In genomic region chr2:24761866-24762265, GRCh38 we compare ENCODE assay signal across 25 cellular contexts. TPM values are rescaled to one million over a fixed set of nuclear protein-coding genes. Genes with fewer than 3 reads are reported as not detected.
A peak's percentile ranks its signal among the peaks of the same experiment; 100 is the strongest.
DNase-seq lines count a peak whose midpoint lies in the region; ATAC-seq, FAIRE-seq and TF ChIP-seq lines count a peak whose summit lies in the region.
"Had no signal": no experiment of that assay in that cellular context is flagged by ENCODE, and none has a peak within 500 bp of the region (broad histone marks: within the 10 kb centered on the region; RNA-seq: fewer than 3 reads in every experiment).

No MANE protein-coding gene starts in this region.

- H3K4ac ChIP-seq in IMR-90 (ENCODE audit: low read depth, low read length), result no peak overlapping the region

- H3K23ac ChIP-seq in IMR-90 (ENCODE audit: low read depth, low read length), result no peak overlapping the region

- H2BK5ac ChIP-seq in IMR-90 (ENCODE audit: low read depth, low read length, poor library complexity, severe bottlenecking), result no peak overlapping the region

- no peak overlapping the region for H3K27ac Mint-ChIP-seq in neural progenitor cell
- H3K27ac Mint-ChIP-seq in stimulated activated naive CD8-positive, alpha-beta T cell treated with anti-CD3 and anti-CD28 coated beads, Interleukin-15, amount 100 ng/mL, for 72 hours, result no peak overlapping the region
- H3K27ac Mint-ChIP-seq: B cell, CD14-positive monocyte had no signal

- no peaks in the 10 kb centered on the region for H3K27me3 ChIP-seq in IMR-90 (ENCODE audit: control insufficient read depth, insufficient read depth, low read length)
- H3K27me3 ChIP-seq in bronchial epithelial cell (ENCODE audit: control insufficient read depth, insufficient read depth, low read length), result no peaks in the 10 kb centered on the region
- no peaks in the 10 kb centered on the region for H3K27me3 ChIP-seq in neural progenitor cell
- no peaks in the 10 kb centered on the region for H3K27me3 ChIP-seq in breast epithelium
- H3K27me3 ChIP-seq: MG63 had no signal

- H3K79me1 ChIP-seq in IMR-90 (ENCODE audit: low read depth in 1 of 2, low read length in 2 of 2), result no peaks in the 10 kb centered on the region

- no peak overlapping the region for H3K4me3 ChIP-seq in IMR-90 (ENCODE audit: insufficient read depth, low read depth, low read length)
- no peak overlapping the region for H3K4me3 ChIP-seq in bronchial epithelial cell (ENCODE audit: low read depth, low read length)
- no peak overlapping the region for H3K4me3 ChIP-seq in neural progenitor cell
- H3K4me3 ChIP-seq in breast epithelium, result no peak overlapping the region
- H3K4me3 ChIP-seq: MG63 had no signal

- no peak overlapping the region for H2BK20ac ChIP-seq in IMR-90 (ENCODE audit: low read depth, low read length)

- H3K4me2 ChIP-seq in IMR-90 (ENCODE audit: low read depth, low read length) (no peak overlapping the region; the same call in 1 of the 2 replicates), neural progenitor cell (peak overlapping the region; percentile 6)

- H3K27me3 Mint-ChIP-seq in neural progenitor cell (ENCODE audit: insufficient read depth, low read depth), result no peaks in the 10 kb centered on the region
- H3K27me3 Mint-ChIP-seq in stimulated activated naive CD8-positive, alpha-beta T cell treated with anti-CD3 and anti-CD28 coated beads, Interleukin-15, amount 100 ng/mL, for 72 hours, result no peaks in the 10 kb centered on the region
- H3K27me3 Mint-ChIP-seq: B cell; CD8-positive, alpha-beta memory T cell had no signal

- no peak for TF ChIP-seq RAD21 in IMR-90 (IDR thresholded peaks at IDR 0.05; ENCODE audit: low read length)

- CTCF ChIA-PET in IMR-90 (lab: Yijun Ruan, JAX), result no interaction called here

- H3K9me3 ChIP-seq in IMR-90 (ENCODE audit: control insufficient read depth, insufficient read depth, low read length) (no peaks in the 10 kb centered on the region), neural progenitor cell (ENCODE audit: low read depth) (no peaks in the 10 kb centered on the region), breast epithelium (no peaks in the 10 kb centered on the region)
- H3K9me3 ChIP-seq: MG63 had no signal

- H3K4me1 Mint-ChIP-seq in neural progenitor cell, result peaks cover 9% of the 10 kb centered on the region
- peaks cover 9% of the 10 kb centered on the region for H3K4me1 Mint-ChIP-seq in stimulated activated naive CD8-positive, alpha-beta T cell treated with anti-CD3 and anti-CD28 coated beads, Interleukin-15, amount 100 ng/mL, for 72 hours
- H3K4me1 Mint-ChIP-seq: B cell, CD14-positive monocyte had no signal

- no peak overlapping the region for H4K8ac ChIP-seq in IMR-90 (ENCODE audit: low read depth in 2 of 2, low read length in 2 of 2)

- dilution Hi-C loops in IMR-90 (cut with HindIII; ENCODE audit: low sequenced_read_pairs, unreplicated experiment), result no loop called here

- peak; percentile 8 for DNase-seq in NCI-H146 (lab: John Stamatoyannopoulos, UW)
- DNase-seq in NCI-H146 treated with DMSO at 0.1 percent for 48 hours (lab: John Stamatoyannopoulos, UW; ENCODE audit: unreplicated experiment), result no peak
- DNase-seq in IMR-90, result no peak
- DNase-seq in bronchial epithelial cell (ENCODE audit: low read depth), result no peak
- DNase-seq in neural progenitor cell (ENCODE audit: low spot score), result peak; percentile 56
- no peak for DNase-seq in breast epithelium (ENCODE audit: low spot score in 2 of 2)
- no peak for DNase-seq in EL
- no peak for DNase-seq in stimulated activated naive CD8-positive, alpha-beta T cell treated with anti-CD3 and anti-CD28 coated beads, Interleukin-15, amount 100 ng/mL, for 72 hours
- DNase-seq: CD8-positive, alpha-beta memory T cell; DMS153; KBM-7; MG63; NCI-H1417; NCI-H187; NCI-H2081 treated with DMSO at 0.1 percent for 48 hours; NCI-H748 treated with DMSO at 0.1 percent for 48 hours; NK-92 treated with Interleukin-12 subunit alpha and Interleukin-12 subunit beta, amount 100 ng/mL, for 24 hours; RPMI8226; SHP77 treated with DMSO at 0.1 percent for 48 hours had no signal

- H2BK15ac ChIP-seq in IMR-90 (ENCODE audit: low read depth, low read length), result no peak overlapping the region

- peaks cover 23% of the 10 kb centered on the region for H3K36me3 Mint-ChIP-seq in neural progenitor cell

- H3K4me3 Mint-ChIP-seq in neural progenitor cell, result no peak overlapping the region
- H3K4me3 Mint-ChIP-seq in stimulated activated naive CD8-positive, alpha-beta T cell treated with anti-CD3 and anti-CD28 coated beads, Interleukin-15, amount 100 ng/mL, for 72 hours, result no peak overlapping the region
- H3K4me3 Mint-ChIP-seq: B cell; CD14-positive monocyte; CD8-positive, alpha-beta memory T cell had no signal

- H3F3A ChIP-seq in neural progenitor cell (ENCODE audit: low read depth), result peaks cover 5% of the 10 kb centered on the region

- H2AK5ac ChIP-seq in IMR-90 (ENCODE audit: low read depth, low read length), result no peak overlapping the region

- H3K9me3 Mint-ChIP-seq in neural progenitor cell, result no peaks in the 10 kb centered on the region
- no peaks in the 10 kb centered on the region for H3K9me3 Mint-ChIP-seq in stimulated activated naive CD8-positive, alpha-beta T cell treated with anti-CD3 and anti-CD28 coated beads, Interleukin-15, amount 100 ng/mL, for 72 hours
- H3K9me3 Mint-ChIP-seq: CD14-positive monocyte; CD8-positive, alpha-beta memory T cell had no signal

- TF ChIP-seq POLR2A in IMR-90 (IDR thresholded peaks at IDR 0.05; ENCODE audit: low read depth, low read length), result no peak
- TF ChIP-seq POLR2A in breast epithelium (IDR thresholded peaks at IDR 0.05), result no peak

- no peak overlapping the region for H3K18ac ChIP-seq in IMR-90 (ENCODE audit: low read depth, low read length)

- POLR2A ChIA-PET in IMR-90 (lab: Charles Lee; ENCODE audit: unreplicated experiment), result interaction anchor here (1.5 kb wide), 1 partner anchor 31 kb away, joined by 5 read pairs; no protein-coding TSS in a partner anchor

- H4K5ac ChIP-seq in IMR-90 (ENCODE audit: low read depth, low read length), result no peak overlapping the region

- H3K4me1 ChIP-seq in IMR-90 (ENCODE audit: control insufficient read depth, insufficient read depth, low read length) (peaks cover 6% of the 10 kb centered on the region), neural progenitor cell (peaks cover 11% of the 10 kb centered on the region), breast epithelium (no peaks in the 10 kb centered on the region)

- no peak overlapping the region for H3K9ac ChIP-seq in IMR-90 (ENCODE audit: low read depth, low read length)
- no peak overlapping the region for H3K9ac ChIP-seq in neural progenitor cell

- H3K36me3 ChIP-seq in IMR-90 (ENCODE audit: control insufficient read depth, insufficient read depth, low read length), result peaks cover 9% of the 10 kb centered on the region
- H3K36me3 ChIP-seq in bronchial epithelial cell (ENCODE audit: control insufficient read depth, insufficient read depth, low read length), result peaks cover 3% of the 10 kb centered on the region
- H3K36me3 ChIP-seq in neural progenitor cell, result no peaks in the 10 kb centered on the region
- peaks cover 3% of the 10 kb centered on the region for H3K36me3 ChIP-seq in breast epithelium
- H3K36me3 ChIP-seq: MG63 had no signal

- no TSS peak for BruUV-seq in IMR-90 (replicated peaks; lab: Mats Ljungman, UMichigan)

- peak overlapping the region; percentile 5; the same call in 1 of the 2 replicates for H3K14ac ChIP-seq in IMR-90 (replicated peaks; ENCODE audit: low read depth, low read length)

- intact Hi-C loops in IMR-90 (cut with micrococcal nuclease), result no loop called here
- intact Hi-C loops in breast epithelium (cut with DNase I; ENCODE audit: low total_unique reads), result no loop called here

- TF ChIP-seq CTCF in IMR-90 (conservative IDR thresholded peaks at IDR 0.05; ENCODE audit: low read depth, low read length) (no peak), bronchial epithelial cell (IDR thresholded peaks at IDR 0.05; ENCODE audit: insufficient read depth, low read length, severe bottlenecking) (no peak), neural progenitor cell (IDR thresholded peaks at IDR 0.05) (no peak), breast epithelium (IDR thresholded peaks at IDR 0.05) (no peak)

- no peak overlapping the region for H3K56ac ChIP-seq in IMR-90 (ENCODE audit: extremely low read depth, insufficient read depth, low read length)

- no peak overlapping the region for H2BK120ac ChIP-seq in IMR-90 (ENCODE audit: low read depth, low read length)

- H2AFZ ChIP-seq in IMR-90 (replicated peaks; ENCODE audit: low read length, poor library complexity) (no peak overlapping the region), neural progenitor cell (replicated peaks) (no peak overlapping the region)

- no peaks in the 10 kb centered on the region for H4K20me1 ChIP-seq in IMR-90 (ENCODE audit: insufficient read depth, low read length)
- no peaks in the 10 kb centered on the region for H4K20me1 ChIP-seq in neural progenitor cell (ENCODE audit: low read depth)

- no peak overlapping the region for H2AK9ac ChIP-seq in IMR-90 (replicated peaks; ENCODE audit: low read depth, low read length, poor library complexity)

- H3K79me2 ChIP-seq in neural progenitor cell (ENCODE audit: low read depth), result no peaks in the 10 kb centered on the region

- no peak overlapping the region for H3K27ac ChIP-seq in IMR-90 (ENCODE audit: insufficient read depth, low read length)
- H3K27ac ChIP-seq in neural progenitor cell, result no peak overlapping the region
- no peak overlapping the region for H3K27ac ChIP-seq in breast epithelium
- H3K27ac ChIP-seq: 22Rv1 had no signal

- in situ Hi-C loops in IMR-90 (cut with MboI; ENCODE audit: low sequenced_read_pairs), result no loop called here

- peaks cover 6% of the 10 kb centered on the region; the same call in 1 of the 2 replicates for H3K9me1 ChIP-seq in IMR-90 (ENCODE audit: insufficient read depth, low read length)

- no peak for ATAC-seq in IMR-90 (ENCODE audit: low read depth)
- no peak for ATAC-seq in stimulated activated naive CD8-positive, alpha-beta T cell treated with anti-CD3 and anti-CD28 coated beads, Interleukin-15, amount 100 ng/mL, for 72 hours

- no peak overlapping the region for H4K91ac ChIP-seq in IMR-90 (ENCODE audit: insufficient read depth, low read depth, low read length)

- peak; percentile 23 for FAIRE-seq in bronchial epithelial cell (lab: Jason Lieb, UNC)
- FAIRE-seq: GM18507, H54, HTR-8/SVneo had no signal

- WGBS in IMR-90 (ENCODE audit: extremely low coverage in 2 of 2, insufficient read length in 1 of 2), 2 experiments, result no CpG with 5 or more reads among the region's 5 CpGs

RNA-seq across cellular contexts. Expression of gene PTRHD1, which starts 31.3 kb away (rescaled TPM):
- total RNA-seq in IMR-90 (2012; rRNA removed), result 11.7 and 17.2 TPM in 2 replicates
- 30.9 and 40.2 TPM in 2 replicates for polyA plus RNA-seq in IMR-90 (2012; rRNA removed)
- polyA plus RNA-seq in IMR-90 (2012; cell fraction: cytosol; rRNA removed), result 36.0 and 59.4 TPM in 2 replicates
- polyA plus RNA-seq in IMR-90 (2012; cell fraction: nucleus; rRNA removed; ENCODE audit: low replicate concordance), result 10.1 and 10.7 TPM in 2 replicates
- 11.8 and 13.8 TPM in 2 replicates for total RNA-seq in bronchial epithelial cell
- 41.6 and 59.5 TPM in 2 replicates for total RNA-seq in neural progenitor cell (ENCODE audit: low replicate concordance)
- 10 to 100 TPM; 19.3 to 38.8 (median 37.9) TPM for total RNA-seq in breast epithelium

RNA-seq across cellular contexts. Expression of gene CENPO, which starts 31.4 kb away (rescaled TPM):
- 24.2 and 27.2 TPM in 2 replicates for total RNA-seq in IMR-90 (2012; rRNA removed)
- polyA plus RNA-seq in IMR-90 (2012; rRNA removed), result 20.1 and 21.7 TPM in 2 replicates
- 8.6 and 12.2 TPM in 2 replicates for polyA plus RNA-seq in IMR-90 (2012; cell fraction: cytosol; rRNA removed)
- 21.5 and 31.5 TPM in 2 replicates for polyA plus RNA-seq in IMR-90 (2012; cell fraction: nucleus; rRNA removed; ENCODE audit: low replicate concordance)
- total RNA-seq in bronchial epithelial cell, result 1.6 and 1.8 TPM in 2 replicates
- total RNA-seq in neural progenitor cell (ENCODE audit: low replicate concordance), result 50.6 and 52.2 TPM in 2 replicates
- total RNA-seq in breast epithelium, result 1 to 10 TPM; 1.6 to 4.2 (median 1.8) TPM

Comparison
In these comparisons a context has a peak if more than half of its experiments do, and no peak if none do; other contexts are left out.
1. DNase-seq: peak in NCI-H146 (single experiment) and neural progenitor cell (single experiment); none in NCI-H146 treated with DMSO at 0.1 percent for 48 hours (single experiment), IMR-90 (single experiment), bronchial epithelial cell (single experiment), breast epithelium (0 of 2), EL (single experiment) and stimulated activated naive CD8-positive, alpha-beta T cell treated with anti-CD3 and anti-CD28 coated beads, Interleukin-15, amount 100 ng/mL, for 72 hours (0 of 2).